8 cellular contexts compared by ENCODE assay signal in the genomic region with DNA sequence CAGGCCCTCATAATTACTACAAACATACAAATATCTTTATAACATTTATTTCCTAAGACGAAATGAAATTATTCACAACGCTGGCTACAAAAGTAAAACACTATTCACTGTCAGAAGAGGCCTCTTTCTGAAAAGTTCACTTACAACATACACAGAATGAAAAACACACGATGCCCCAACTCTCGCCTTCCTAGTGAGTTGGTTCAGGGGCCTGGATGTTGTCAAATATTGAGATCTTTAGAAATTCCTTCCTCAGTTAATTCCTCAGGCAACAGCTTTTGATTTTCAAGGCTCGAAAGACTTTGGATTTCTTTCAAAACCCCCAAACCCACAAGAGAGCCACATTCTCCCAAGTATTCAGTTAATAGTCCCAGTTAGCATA. TPM values are rescaled to one million over a fixed set of nuclear protein-coding genes. Genes with fewer than 3 reads are reported as not detected.
A peak's percentile ranks its signal among the peaks of the same experiment; 100 is the strongest.
DNase-seq lines count a peak whose midpoint lies in the region; TF ChIP-seq lines count a peak whose summit lies in the region.

No MANE protein-coding gene starts in this region.

- H3K4me1 ChIP-seq in ascending aorta, result peaks cover 4 to 36% of the 10 kb centered on the region in 2 donors
- peaks cover 13 to 57% (median 36%) of the 10 kb centered on the region in 4 donors for H3K4me1 ChIP-seq in liver (ENCODE audit: control insufficient read depth in 4 of 4, insufficient read depth in 4 of 4, low read length in 3 of 4)
- H3K4me1 ChIP-seq in thymus (ENCODE audit: control insufficient read depth, insufficient read depth, low read length), result no peaks in the 10 kb centered on the region

- peak overlapping the region; percentile 54 to 67 for H3K4me3 ChIP-seq in ascending aorta
- H3K4me3 ChIP-seq in liver (ENCODE audit: low read depth in 1 of 3, low read length in 3 of 3), result peak overlapping the region; percentile 56 to 84 (median 70)
- H3K4me3 ChIP-seq in thymus (ENCODE audit: low read length), result peak overlapping the region; percentile 9

- intact Hi-C loops in activated CD4-positive, alpha-beta T cell treated with anti-CD3 and anti-CD28 coated beads, Interleukin-2, amount 10 ng/mL, durations not matched to agents 24 days and 14 days (cut with micrococcal nuclease), result loop anchor here (1.0 to 5.0 kb wide), 3 partner anchors 9 to 116 kb away; no protein-coding TSS in a partner anchor
- intact Hi-C loops in ascending aorta (cut with DNase I), result loop anchor here (1.0 to 5.0 kb wide), 4 partner anchors 19 to 361 kb away; a partner anchor contains a TSS

- H3K36me3 Mint-ChIP-seq in activated CD4-positive, alpha-beta T cell treated with anti-CD3 and anti-CD28 coated beads, Interleukin-2, amount 10 ng/mL, durations not matched to agents 24 days and 14 days (ENCODE audit: low read depth), result peaks cover 4% of the 10 kb centered on the region

- TF ChIP-seq CTCF in ascending aorta (IDR thresholded peaks at IDR 0.05) (no peak), liver (IDR thresholded peaks at IDR 0.05; ENCODE audit: low read depth, low read length, missing input control) (no peak)

- peak overlapping the region; percentile 94 for H3K27ac Mint-ChIP-seq in activated CD4-positive, alpha-beta T cell treated with anti-CD3 and anti-CD28 coated beads, Interleukin-2, amount 10 ng/mL, durations not matched to agents 24 days and 14 days

- H3K27me3 ChIP-seq in ascending aorta (no peaks in the 10 kb centered on the region), liver (ENCODE audit: control insufficient read depth in 4 of 4, insufficient read depth in 4 of 4, low read length in 3 of 4) (no peaks in the 10 kb centered on the region), thymus (ENCODE audit: control insufficient read depth, insufficient read depth) (no peaks in the 10 kb centered on the region)

- H3K9me3 ChIP-seq in ascending aorta (no peaks in the 10 kb centered on the region), liver (ENCODE audit: control insufficient read depth in 4 of 4, low read length in 3 of 4) (no peaks in the 10 kb centered on the region), thymus (ENCODE audit: control insufficient read depth) (no peaks in the 10 kb centered on the region)

- TF ChIP-seq RAD21 in liver (IDR thresholded peaks at IDR 0.05), result no peak

- peaks cover 30% of the 10 kb centered on the region for H3K4me1 Mint-ChIP-seq in activated CD4-positive, alpha-beta T cell treated with anti-CD3 and anti-CD28 coated beads, Interleukin-2, amount 10 ng/mL, durations not matched to agents 24 days and 14 days

- H3K9me3 Mint-ChIP-seq in activated CD4-positive, alpha-beta T cell treated with anti-CD3 and anti-CD28 coated beads, Interleukin-2, amount 10 ng/mL, durations not matched to agents 24 days and 14 days, result peaks cover 4% of the 10 kb centered on the region

- DNase-seq in activated CD4-positive, alpha-beta T cell treated with anti-CD3 and anti-CD28 coated beads, Interleukin-2, amount 10 ng/mL, durations not matched to agents 24 days and 14 days, result no peak
- no peak for DNase-seq in activated CD4-positive, alpha-beta T cell treated with anti-CD3 and anti-CD28 coated beads for 1 hour
- DNase-seq in ascending aorta (ENCODE audit: low spot score in 2 of 2) (no peak), GDM1 (lab: John Stamatoyannopoulos, UW) (no peak), NCI-H187 (lab: John Stamatoyannopoulos, UW) (no peak)
- no peak for DNase-seq in effector CD8-positive, alpha-beta T cell (lab: John Stamatoyannopoulos, UW)

- peak overlapping the region; percentile 87 to 96 for H3K27ac ChIP-seq in ascending aorta
- H3K27ac ChIP-seq in liver (ENCODE audit: low read depth in 1 of 2, low read length in 2 of 2), result peak overlapping the region; percentile 88 to 96
- peak overlapping the region; percentile 31 for H3K27ac ChIP-seq in thymus (ENCODE audit: low read depth)

- H3K36me3 ChIP-seq in ascending aorta (peaks cover 5 to 6% of the 10 kb centered on the region in 2 donors), liver (ENCODE audit: control insufficient read depth in 4 of 4, insufficient read depth in 3 of 4, low read depth in 1 of 4, low read length in 3 of 4) (peaks cover 0 to 5% (median 2%) of the 10 kb centered on the region in 4 donors), thymus (ENCODE audit: control insufficient read depth, insufficient read depth) (peaks cover 23% of the 10 kb centered on the region)

- peak overlapping the region; percentile 69 for H3K4me3 Mint-ChIP-seq in activated CD4-positive, alpha-beta T cell treated with anti-CD3 and anti-CD28 coated beads, Interleukin-2, amount 10 ng/mL, durations not matched to agents 24 days and 14 days

- peak overlapping the region; percentile 85 to 98 for H3K9ac ChIP-seq in liver (ENCODE audit: low read depth in 1 of 2, low read length in 2 of 2)

- WGBS in liver, result 14% methylated on average over 5 of the region's 5 CpGs
- 86% methylated on average over 5 of the region's 5 CpGs for WGBS in thymus

- no peaks in the 10 kb centered on the region for H3K27me3 Mint-ChIP-seq in activated CD4-positive, alpha-beta T cell treated with anti-CD3 and anti-CD28 coated beads, Interleukin-2, amount 10 ng/mL, durations not matched to agents 24 days and 14 days

TF ChIP-seq in liver, 16 proteins besides CTCF, POLR2A, EP300 and RAD21:
- TF ChIP-seq, protein P1, sequence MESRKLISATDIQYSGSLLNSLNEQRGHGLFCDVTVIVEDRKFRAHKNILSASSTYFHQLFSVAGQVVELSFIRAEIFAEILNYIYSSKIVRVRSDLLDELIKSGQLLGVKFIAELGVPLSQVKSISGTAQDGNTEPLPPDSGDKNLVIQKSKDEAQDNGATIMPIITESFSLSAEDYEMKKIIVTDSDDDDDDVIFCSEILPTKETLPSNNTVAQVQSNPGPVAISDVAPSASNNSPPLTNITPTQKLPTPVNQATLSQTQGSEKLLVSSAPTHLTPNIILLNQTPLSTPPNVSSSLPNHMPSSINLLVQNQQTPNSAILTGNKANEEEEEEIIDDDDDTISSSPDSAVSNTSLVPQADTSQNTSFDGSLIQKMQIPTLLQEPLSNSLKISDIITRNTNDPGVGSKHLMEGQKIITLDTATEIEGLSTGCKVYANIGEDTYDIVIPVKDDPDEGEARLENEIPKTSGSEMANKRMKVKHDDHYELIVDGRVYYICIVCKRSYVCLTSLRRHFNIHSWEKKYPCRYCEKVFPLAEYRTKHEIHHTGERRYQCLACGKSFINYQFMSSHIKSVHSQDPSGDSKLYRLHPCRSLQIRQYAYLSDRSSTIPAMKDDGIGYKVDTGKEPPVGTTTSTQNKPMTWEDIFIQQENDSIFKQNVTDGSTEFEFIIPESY (IDR thresholded peaks at IDR 0.05), result no peak
- TF ChIP-seq, protein P2, sequence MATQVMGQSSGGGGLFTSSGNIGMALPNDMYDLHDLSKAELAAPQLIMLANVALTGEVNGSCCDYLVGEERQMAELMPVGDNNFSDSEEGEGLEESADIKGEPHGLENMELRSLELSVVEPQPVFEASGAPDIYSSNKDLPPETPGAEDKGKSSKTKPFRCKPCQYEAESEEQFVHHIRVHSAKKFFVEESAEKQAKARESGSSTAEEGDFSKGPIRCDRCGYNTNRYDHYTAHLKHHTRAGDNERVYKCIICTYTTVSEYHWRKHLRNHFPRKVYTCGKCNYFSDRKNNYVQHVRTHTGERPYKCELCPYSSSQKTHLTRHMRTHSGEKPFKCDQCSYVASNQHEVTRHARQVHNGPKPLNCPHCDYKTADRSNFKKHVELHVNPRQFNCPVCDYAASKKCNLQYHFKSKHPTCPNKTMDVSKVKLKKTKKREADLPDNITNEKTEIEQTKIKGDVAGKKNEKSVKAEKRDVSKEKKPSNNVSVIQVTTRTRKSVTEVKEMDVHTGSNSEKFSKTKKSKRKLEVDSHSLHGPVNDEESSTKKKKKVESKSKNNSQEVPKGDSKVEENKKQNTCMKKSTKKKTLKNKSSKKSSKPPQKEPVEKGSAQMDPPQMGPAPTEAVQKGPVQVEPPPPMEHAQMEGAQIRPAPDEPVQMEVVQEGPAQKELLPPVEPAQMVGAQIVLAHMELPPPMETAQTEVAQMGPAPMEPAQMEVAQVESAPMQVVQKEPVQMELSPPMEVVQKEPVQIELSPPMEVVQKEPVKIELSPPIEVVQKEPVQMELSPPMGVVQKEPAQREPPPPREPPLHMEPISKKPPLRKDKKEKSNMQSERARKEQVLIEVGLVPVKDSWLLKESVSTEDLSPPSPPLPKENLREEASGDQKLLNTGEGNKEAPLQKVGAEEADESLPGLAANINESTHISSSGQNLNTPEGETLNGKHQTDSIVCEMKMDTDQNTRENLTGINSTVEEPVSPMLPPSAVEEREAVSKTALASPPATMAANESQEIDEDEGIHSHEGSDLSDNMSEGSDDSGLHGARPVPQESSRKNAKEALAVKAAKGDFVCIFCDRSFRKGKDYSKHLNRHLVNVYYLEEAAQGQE (IDR thresholded peaks at IDR 0.05), result no peak
- TF ChIP-seq EGR1 (IDR thresholded peaks at IDR 0.05; ENCODE audit: low read depth in 2 of 2) (no peak), RXRA (IDR thresholded peaks at IDR 0.05) (no peak), HNF4G (IDR thresholded peaks at IDR 0.05) (no peak), FOXA2 (IDR thresholded peaks at IDR 0.05) (no peak), HNF4A (conservative IDR thresholded peaks at IDR 0.05) (no peak), TAF1 (conservative IDR thresholded peaks at IDR 0.05) (no peak), GABPA (IDR thresholded peaks at IDR 0.05 in 1 of 2, conservative IDR thresholded peaks at IDR 0.05 in 1 of 2) (no peak), SP1 (IDR thresholded peaks at IDR 0.05) (no peak), FOXA1 (IDR thresholded peaks at IDR 0.05) (no peak), JUND (IDR thresholded peaks at IDR 0.05) (no peak)
- TF ChIP-seq, protein P3, sequence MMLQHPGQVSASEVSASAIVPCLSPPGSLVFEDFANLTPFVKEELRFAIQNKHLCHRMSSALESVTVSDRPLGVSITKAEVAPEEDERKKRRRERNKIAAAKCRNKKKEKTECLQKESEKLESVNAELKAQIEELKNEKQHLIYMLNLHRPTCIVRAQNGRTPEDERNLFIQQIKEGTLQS (IDR thresholded peaks at IDR 0.05), result no peak

RNA-seq across cellular contexts. Expression of a gene that starts 14.2 kb away (rescaled TPM):
- total RNA-seq in activated CD4-positive, alpha-beta T cell treated with anti-CD3 and anti-CD28 coated beads, Interleukin-2, amount 10 ng/mL, durations not matched to agents 24 days and 14 days, result 0.28 TPM in 1 of 2 replicates, not detected in the other
- total RNA-seq in ascending aorta, result 5.7 TPM
- total RNA-seq in liver, result 1 to 10 TPM in 1 of 2 donors, under 1 TPM in 1; 0.23 to 6.0 TPM
- polyA plus RNA-seq in liver, result under 1 TPM; 0.65 to 0.96 TPM
- polyA plus RNA-seq in thymus, result 0.94 TPM

Comparison
In these comparisons a context has a peak if more than half of its experiments do, and no peak if none do; other contexts are left out.
1. H3K27ac ChIP-seq: peak in every context shown above with its lines; median percentile 92 in liver; 92 in ascending aorta; 31 in thymus.
2. H3K4me3 ChIP-seq: peak in every context shown above with its lines; median percentile 70 in liver; 60 in ascending aorta; 9 in thymus.